Comparison of ENCODE assay signal across 15 cellular contexts in genomic region chr16:53863861-53864260, GRCh38.
"Had no signal": no experiment of that assay in that cellular context is flagged by ENCODE, and none has a peak within 500 bp of the region (broad histone marks: within the 10 kb centered on the region; RNA-seq: fewer than 3 reads in every experiment).

No MANE protein-coding gene starts in this region.

- ATAC-seq: T-cell had no signal

- H3K4me3 Mint-ChIP-seq: activated CD4-positive, alpha-beta memory T cell treated with anti-CD3 and anti-CD28 coated beads for 36 hours; activated naive CD8-positive, alpha-beta T cell treated with anti-CD3 and anti-CD28 coated beads for 36 hours; nephron; T-cell; type B pancreatic cell had no signal

- H3K4me3 ChIP-seq: suprapubic skin had no signal

- DNase-seq: activated CD4-positive, alpha-beta memory T cell treated with anti-CD3 and anti-CD28 coated beads for 36 hours; activated CD4-positive, alpha-beta T cell treated with anti-CD3 and anti-CD28 coated beads for 1 hour; activated naive CD8-positive, alpha-beta T cell treated with anti-CD3 and anti-CD28 coated beads for 36 hours; hippocampal formation; kidney glomerular epithelial cell; nucleus accumbens; posterior cingulate gyrus; retina; SK-N-SH; stimulated activated CD4-positive, alpha-beta T cell treated with anti-CD3 and anti-CD28 coated beads, Interleukin-4, amount 100 ng/mL, for 1 hour; stimulated activated naive CD4-positive, alpha-beta T cell; T-cell had no signal

- H3K9me3 Mint-ChIP-seq: type B pancreatic cell had no signal

- H3K4me1 Mint-ChIP-seq: nephron had no signal

- H3K27me3 Mint-ChIP-seq: activated CD4-positive, alpha-beta memory T cell treated with anti-CD3 and anti-CD28 coated beads for 36 hours; activated naive CD8-positive, alpha-beta T cell treated with anti-CD3 and anti-CD28 coated beads for 36 hours; T-cell; type B pancreatic cell had no signal

- H3K27me3 ChIP-seq: suprapubic skin had no signal

- H3K9me3 ChIP-seq: SK-N-SH, suprapubic skin had no signal

- H3K9me2 ChIP-seq: SK-N-SH had no signal

- H3K4me2 ChIP-seq: SK-N-SH had no signal

- H3K27ac Mint-ChIP-seq: activated CD4-positive, alpha-beta memory T cell treated with anti-CD3 and anti-CD28 coated beads for 36 hours; activated naive CD8-positive, alpha-beta T cell treated with anti-CD3 and anti-CD28 coated beads for 36 hours; nephron; T-cell; type B pancreatic cell had no signal
